Comparison of ENCODE assay signal across 15 cellular contexts in genomic region chr6:150766201-150766997, GRCh38.
DNase-seq lines count a peak whose midpoint lies in the region; ATAC-seq, FAIRE-seq and TF ChIP-seq lines count a peak whose summit lies in the region.
"Had no signal": no experiment of that assay in that cellular context is flagged by ENCODE, and none has a peak within 500 bp of the region (broad histone marks: within the 10 kb centered on the region; RNA-seq: fewer than 3 reads in every experiment).

No MANE protein-coding gene starts in this region.

- POLR2A ChIA-PET in Caco-2 (lab: Charles Lee) = no interaction called here
- POLR2A ChIA-PET in activated CD4-positive, alpha-beta T cell treated with anti-CD3 and anti-CD28 coated beads, Interleukin-2, amount 10 ng/mL, durations not matched to agents 7 days and 5 days (lab: Charles Lee) = no interaction called here
- POLR2A ChIA-PET in naive thymus-derived CD4-positive, alpha-beta T cell (lab: Charles Lee) = no interaction called here

- no peak overlapping the region for H2BK120ac ChIP-seq in mesenchymal stem cell (ENCODE audit: low read depth, low read length)

- intact Hi-C loops in Caco-2 (cut with micrococcal nuclease; ENCODE audit: unreplicated experiment) = loop anchor here (5.0 kb wide), 1 partner anchor 36 kb away; no protein-coding TSS in a partner anchor
- intact Hi-C loops in naive thymus-derived CD4-positive, alpha-beta T cell (cut with micrococcal nuclease) = no loop called here

- H3K4me1 ChIP-seq in Caco-2 (peaks cover 4% of the 10 kb centered on the region; the same call in 1 of the 2 replicates), astrocyte (ENCODE audit: insufficient read depth, low read length) (peaks cover 23% of the 10 kb centered on the region), mesenchymal stem cell (ENCODE audit: control insufficient read depth, insufficient read depth, low read depth, low read length) (no peaks in the 10 kb centered on the region)
- H3K4me1 ChIP-seq in naive thymus-derived CD4-positive, alpha-beta T cell (ENCODE audit: control insufficient read depth in 2 of 2, insufficient read depth in 2 of 2, low read length in 2 of 2) = no peaks in the 10 kb centered on the region
- H3K4me1 ChIP-seq: foreskin keratinocyte had no signal

- FAIRE-seq in astrocyte (lab: Jason Lieb, UNC) = no peak
- FAIRE-seq: GM19239 had no signal

- no peak overlapping the region for H2AK5ac ChIP-seq in mesenchymal stem cell (ENCODE audit: low read length, severe bottlenecking)

- H3K36me3 Mint-ChIP-seq in Caco-2 (ENCODE audit: insufficient read depth, unreplicated experiment) (peaks cover 13% of the 10 kb centered on the region), astrocyte (ENCODE audit: low read depth, unreplicated experiment) (peaks cover 2% of the 10 kb centered on the region), mesothelial cell of epicardium (peaks cover 14% of the 10 kb centered on the region)
- H3K36me3 Mint-ChIP-seq in activated CD4-positive, alpha-beta T cell treated with anti-CD3 and anti-CD28 coated beads, Interleukin-2, amount 10 ng/mL, durations not matched to agents 7 days and 5 days (ENCODE audit: low read depth) = no peaks in the 10 kb centered on the region
- no peaks in the 10 kb centered on the region for H3K36me3 Mint-ChIP-seq in naive thymus-derived CD4-positive, alpha-beta T cell

- H3K4me3 Mint-ChIP-seq in Caco-2 (ENCODE audit: unreplicated experiment) (no peak overlapping the region), astrocyte (ENCODE audit: unreplicated experiment) (no peak overlapping the region), mesothelial cell of epicardium (no peak overlapping the region)
- no peak overlapping the region for H3K4me3 Mint-ChIP-seq in activated CD4-positive, alpha-beta T cell treated with anti-CD3 and anti-CD28 coated beads, Interleukin-2, amount 10 ng/mL, durations not matched to agents 7 days and 5 days
- no peak overlapping the region for H3K4me3 Mint-ChIP-seq in naive thymus-derived CD4-positive, alpha-beta T cell

- H3K79me2 ChIP-seq in astrocyte (ENCODE audit: insufficient read depth, low read length) = peaks cover 6% of the 10 kb centered on the region

- H2AFZ ChIP-seq in astrocyte (ENCODE audit: low read depth, low read length) (no peak overlapping the region), mesenchymal stem cell (ENCODE audit: low read depth, low read length) (no peak overlapping the region)

- H2BK12ac ChIP-seq in mesenchymal stem cell (ENCODE audit: low read length in 2 of 2) = no peak overlapping the region

- H3K36me3 ChIP-seq in Caco-2 (ENCODE audit: control insufficient read depth, insufficient read depth, low read length) = no peaks in the 10 kb centered on the region
- no peaks in the 10 kb centered on the region for H3K36me3 ChIP-seq in MG63
- H3K36me3 ChIP-seq in astrocyte (ENCODE audit: insufficient read depth, low read length) = no peaks in the 10 kb centered on the region
- H3K36me3 ChIP-seq in mesenchymal stem cell (ENCODE audit: control insufficient read depth in 1 of 2, insufficient read depth in 2 of 2, low read depth in 1 of 2, low read length in 2 of 2) = no peaks in the 10 kb centered on the region
- no peaks in the 10 kb centered on the region for H3K36me3 ChIP-seq in naive thymus-derived CD4-positive, alpha-beta T cell (ENCODE audit: control insufficient read depth in 2 of 3, insufficient read depth in 3 of 3, low read length in 3 of 3)

- H3K27ac ChIP-seq in astrocyte (ENCODE audit: low read depth, low read length) (no peak overlapping the region), mesenchymal stem cell (ENCODE audit: low read length, poor library complexity, severe bottlenecking) (no peak overlapping the region)
- H3K27ac ChIP-seq in naive thymus-derived CD4-positive, alpha-beta T cell (ENCODE audit: low read depth, low read length) = no peak overlapping the region
- H3K27ac ChIP-seq: foreskin keratinocyte had no signal

- H3K9me3 Mint-ChIP-seq in Caco-2 (ENCODE audit: unreplicated experiment) = no peaks in the 10 kb centered on the region
- H3K9me3 Mint-ChIP-seq in astrocyte (ENCODE audit: unreplicated experiment) = no peaks in the 10 kb centered on the region
- no peaks in the 10 kb centered on the region for H3K9me3 Mint-ChIP-seq in mesothelial cell of epicardium
- no peaks in the 10 kb centered on the region for H3K9me3 Mint-ChIP-seq in activated CD4-positive, alpha-beta T cell treated with anti-CD3 and anti-CD28 coated beads, Interleukin-2, amount 10 ng/mL, durations not matched to agents 7 days and 5 days
- peaks cover 0 to 2% (median 0%) of the 10 kb centered on the region in 11 donors for H3K9me3 Mint-ChIP-seq in naive thymus-derived CD4-positive, alpha-beta T cell

- no peak overlapping the region for H2BK5ac ChIP-seq in mesenchymal stem cell (ENCODE audit: low read depth, low read length, poor library complexity, severe bottlenecking)

- H3K4me2 ChIP-seq in astrocyte (ENCODE audit: low read length) (peak overlapping the region; percentile 5), mesenchymal stem cell (ENCODE audit: low read length, poor library complexity, severe bottlenecking) (no peak overlapping the region)

- no peak overlapping the region for H3K23ac ChIP-seq in mesenchymal stem cell (ENCODE audit: low read length in 2 of 2)

- WGBS in mesenchymal stem cell = 87% methylated on average over 6 of the region's 7 CpGs

- no peaks in the 10 kb centered on the region for H3K79me1 ChIP-seq in mesenchymal stem cell (replicated peaks; ENCODE audit: low read length, poor library complexity, severe bottlenecking)

- H3K4me3 ChIP-seq in Caco-2 (ENCODE audit: low read depth, low read length) (no peak overlapping the region), MG63 (no peak overlapping the region), astrocyte (ENCODE audit: insufficient read depth, low read depth, low read length) (no peak overlapping the region), mesenchymal stem cell (ENCODE audit: insufficient read depth in 1 of 2, low read depth in 1 of 2, low read length in 2 of 2) (no peak overlapping the region)
- no peak overlapping the region for H3K4me3 ChIP-seq in naive thymus-derived CD4-positive, alpha-beta T cell (ENCODE audit: low read length)

- no peak overlapping the region for H3K14ac ChIP-seq in mesenchymal stem cell (ENCODE audit: low read length in 2 of 2)

- no TSS peak for BruUV-seq in Caco-2 (replicated peaks; lab: Mats Ljungman, UMichigan)

- no peaks in the 10 kb centered on the region for H3K27me3 ChIP-seq in Caco-2 (replicated peaks; ENCODE audit: control insufficient read depth, insufficient read depth, low read length)
- no peaks in the 10 kb centered on the region for H3K27me3 ChIP-seq in MG63
- no peaks in the 10 kb centered on the region for H3K27me3 ChIP-seq in astrocyte (ENCODE audit: insufficient read depth, low read length)
- H3K27me3 ChIP-seq in mesenchymal stem cell (ENCODE audit: control insufficient read depth in 1 of 2, insufficient read depth in 1 of 2, low read length in 2 of 2) = peaks cover 0 to 5% of the 10 kb centered on the region in 2 experiments
- H3K27me3 ChIP-seq in naive thymus-derived CD4-positive, alpha-beta T cell (ENCODE audit: control insufficient read depth in 2 of 2, insufficient read depth in 2 of 2, low read length in 2 of 2) = no peaks in the 10 kb centered on the region

- DNase-seq in Caco-2 (no peak), MG63 (peak; percentile 6), astrocyte (ENCODE audit: low read depth) (peak; percentile 65), mesothelial cell of epicardium (ENCODE audit: low spot score in 2 of 2, unreplicated experiment in 2 of 2) (peak in 1 of 2 experiments; percentile 55), mesenchymal stem cell (no peak)
- DNase-seq in activated CD4-positive, alpha-beta T cell treated with anti-CD3 and anti-CD28 coated beads, Interleukin-2, amount 10 ng/mL, durations not matched to agents 7 days and 5 days = no peak
- no peak for DNase-seq in naive thymus-derived CD4-positive, alpha-beta T cell
- DNase-seq: dorsolateral prefrontal cortex; foreskin keratinocyte; NK-92 treated with Interleukin-12 subunit alpha and Interleukin-12 subunit beta, amount 100 ng/mL, for 24 hours; retina; stimulated activated naive CD8-positive, alpha-beta T cell treated with anti-CD3 and anti-CD28 coated beads, Interleukin-15, Interleukin-2, amounts not matched to agents 100 U/mL and 50 U/mL, for 24 hours had no signal

- H3K18ac ChIP-seq in mesenchymal stem cell (ENCODE audit: low read depth in 1 of 2, low read length in 2 of 2) = no peak overlapping the region

- no peak overlapping the region for H4K8ac ChIP-seq in mesenchymal stem cell (ENCODE audit: low read length)

- H2BK15ac ChIP-seq in mesenchymal stem cell (ENCODE audit: low read depth, poor library complexity, severe bottlenecking) = no peak overlapping the region

- CTCF ChIA-PET in Caco-2 (lab: Charles Lee) = interaction anchor here (0.6 to 0.7 kb wide), 2 partner anchors 49 to 84 kb away, joined by 3 read pairs; no protein-coding TSS in a partner anchor
- CTCF ChIA-PET in activated CD4-positive, alpha-beta T cell treated with anti-CD3 and anti-CD28 coated beads, Interleukin-2, amount 10 ng/mL, durations not matched to agents 7 days and 5 days (lab: Charles Lee) = interaction anchor here (0.8 kb wide), 1 partner anchor 12 kb away, joined by 5 read pairs; no protein-coding TSS in a partner anchor
- CTCF ChIA-PET in naive thymus-derived CD4-positive, alpha-beta T cell (lab: Charles Lee) = no interaction called here

- H3K27me3 Mint-ChIP-seq in Caco-2 (ENCODE audit: insufficient read depth, unreplicated experiment) = no peaks in the 10 kb centered on the region
- no peaks in the 10 kb centered on the region for H3K27me3 Mint-ChIP-seq in astrocyte (ENCODE audit: low read depth, unreplicated experiment)
- H3K27me3 Mint-ChIP-seq in mesothelial cell of epicardium (ENCODE audit: low read depth) = no peaks in the 10 kb centered on the region
- H3K27me3 Mint-ChIP-seq in activated CD4-positive, alpha-beta T cell treated with anti-CD3 and anti-CD28 coated beads, Interleukin-2, amount 10 ng/mL, durations not matched to agents 7 days and 5 days = no peaks in the 10 kb centered on the region
- H3K27me3 Mint-ChIP-seq in naive thymus-derived CD4-positive, alpha-beta T cell = peaks cover 0 to 12% (median 5%) of the 10 kb centered on the region in 5 donors

- H3K9me3 ChIP-seq in Caco-2 = no peaks in the 10 kb centered on the region
- H3K9me3 ChIP-seq in MG63 = no peaks in the 10 kb centered on the region
- no peaks in the 10 kb centered on the region for H3K9me3 ChIP-seq in astrocyte (ENCODE audit: insufficient read depth, low read depth, low read length)
- H3K9me3 ChIP-seq in mesenchymal stem cell (ENCODE audit: control insufficient read depth, low read length) = no peaks in the 10 kb centered on the region
- H3K9me3 ChIP-seq in naive thymus-derived CD4-positive, alpha-beta T cell (ENCODE audit: control insufficient read depth in 2 of 3, low read length in 3 of 3) = no peaks in the 10 kb centered on the region

- H4K91ac ChIP-seq in mesenchymal stem cell (ENCODE audit: low read length) = no peak overlapping the region

- TF ChIP-seq CTCF in Caco-2 (IDR thresholded peaks at IDR 0.05; ENCODE audit: insufficient read depth in 1 of 2, low read depth in 1 of 2, low read length in 1 of 2, severe bottlenecking in 1 of 2, unreplicated experiment in 1 of 2) (no peak), astrocyte (IDR thresholded peaks at IDR 0.05; ENCODE audit: insufficient read depth, low read depth, low read length) (no peak), mesothelial cell of epicardium (IDR thresholded peaks at IDR 0.05; ENCODE audit: unreplicated experiment) (no peak)

- H3K4ac ChIP-seq in mesenchymal stem cell (ENCODE audit: low read depth in 1 of 2, low read length in 2 of 2) = no peak overlapping the region

- H4K20me1 ChIP-seq in astrocyte (ENCODE audit: insufficient read depth, low read length) = no peaks in the 10 kb centered on the region

- no peak for ATAC-seq in HG03045 (IDR thresholded peaks at IDR 0.05; ENCODE audit: unreplicated experiment)
- ATAC-seq in naive thymus-derived CD4-positive, alpha-beta T cell = no peak
- ATAC-seq: activated CD4-positive, CD25-positive, alpha-beta regulatory T cell treated with anti-CD3 and anti-CD28 coated beads, Interleukin-2, amount 50 U/mL, for 24 hours; foreskin keratinocyte; stimulated activated naive CD8-positive, alpha-beta T cell treated with anti-CD3 and anti-CD28 coated beads, Interleukin-15, Interleukin-2, amounts not matched to agents 100 U/mL and 50 U/mL, for 24 hours had no signal

- peaks cover 24% of the 10 kb centered on the region for H3K4me1 Mint-ChIP-seq in Caco-2 (ENCODE audit: low read depth, unreplicated experiment)
- H3K4me1 Mint-ChIP-seq in astrocyte (ENCODE audit: low read depth, unreplicated experiment) = peaks cover 20% of the 10 kb centered on the region
- H3K4me1 Mint-ChIP-seq in mesothelial cell of epicardium = peaks cover 54% of the 10 kb centered on the region
- no peaks in the 10 kb centered on the region for H3K4me1 Mint-ChIP-seq in activated CD4-positive, alpha-beta T cell treated with anti-CD3 and anti-CD28 coated beads, Interleukin-2, amount 10 ng/mL, durations not matched to agents 7 days and 5 days
- no peaks in the 10 kb centered on the region for H3K4me1 Mint-ChIP-seq in naive thymus-derived CD4-positive, alpha-beta T cell

- H3K9ac ChIP-seq in astrocyte (ENCODE audit: low read length) (peak overlapping the region; percentile 53), mesenchymal stem cell (ENCODE audit: low read length) (no peak overlapping the region)

- peak overlapping the region; percentile 10 for H3K27ac Mint-ChIP-seq in Caco-2 (ENCODE audit: unreplicated experiment)
- H3K27ac Mint-ChIP-seq in astrocyte (ENCODE audit: unreplicated experiment) = no peak overlapping the region
- peak overlapping the region; percentile 93 for H3K27ac Mint-ChIP-seq in mesothelial cell of epicardium
- no peak overlapping the region for H3K27ac Mint-ChIP-seq in activated CD4-positive, alpha-beta T cell treated with anti-CD3 and anti-CD28 coated beads, Interleukin-2, amount 10 ng/mL, durations not matched to agents 7 days and 5 days
- H3K27ac Mint-ChIP-seq in naive thymus-derived CD4-positive, alpha-beta T cell = no peak overlapping the region

Comparison
In these comparisons a context has a peak if more than half of its experiments do, and no peak if none do; other contexts are left out.
1. DNase-seq: peak in MG63 (single experiment) and astrocyte (single experiment); none in Caco-2 (0 of 2), mesenchymal stem cell (single experiment), activated CD4-positive, alpha-beta T cell treated with anti-CD3 and anti-CD28 coated beads, Interleukin-2, amount 10 ng/mL, durations not matched to agents 7 days and 5 days (single experiment) and naive thymus-derived CD4-positive, alpha-beta T cell (0 of 9).
2. H3K27ac Mint-ChIP-seq: peak in Caco-2 (single experiment) and mesothelial cell of epicardium (single experiment); none in astrocyte (single experiment), activated CD4-positive, alpha-beta T cell treated with anti-CD3 and anti-CD28 coated beads, Interleukin-2, amount 10 ng/mL, durations not matched to agents 7 days and 5 days (single experiment) and naive thymus-derived CD4-positive, alpha-beta T cell (0 of 9).